8 cellular contexts compared by ENCODE assay signal in the genomic region with DNA sequence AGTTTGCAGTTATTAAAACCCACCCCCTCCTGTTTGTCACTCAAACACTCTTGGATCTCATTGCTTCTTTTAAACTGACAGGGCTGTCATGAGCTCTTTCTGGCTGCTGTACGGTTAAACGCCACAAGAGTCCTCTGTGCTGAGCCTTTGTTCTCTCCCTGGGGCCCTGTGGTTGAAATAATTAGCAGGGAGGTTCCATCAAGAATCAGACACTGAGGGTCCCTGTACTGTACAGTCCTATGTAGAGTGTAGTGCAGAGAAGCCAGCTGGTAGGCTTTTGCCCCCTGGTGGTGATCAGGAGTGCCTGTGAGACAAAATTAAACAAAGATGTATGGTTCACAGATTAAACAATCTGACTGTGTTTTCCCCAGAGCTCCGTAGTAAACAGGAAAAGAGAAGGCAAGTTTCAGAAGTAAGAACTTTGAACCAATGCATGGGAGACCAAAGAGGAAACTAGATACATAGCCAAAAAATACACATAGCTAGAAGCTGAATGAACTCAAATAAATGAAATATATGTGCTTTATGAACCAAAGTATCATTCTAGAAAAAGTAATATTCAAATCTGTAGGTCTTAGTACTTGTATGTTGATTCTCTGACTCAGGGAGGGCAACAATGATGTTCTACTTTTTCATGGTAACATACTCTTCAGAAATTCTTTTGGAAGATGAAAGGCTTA. TPM values are rescaled to one million over a fixed set of nuclear protein-coding genes. Genes with fewer than 3 reads are reported as not detected.
DNase-seq lines count a peak whose midpoint lies in the region; ATAC-seq and TF ChIP-seq lines count a peak whose summit lies in the region.

No MANE protein-coding gene starts in this region.

- peaks cover 18 to 36% (median 26%) of the 10 kb centered on the region in 3 donors for H3K4me1 Mint-ChIP-seq in naive B cell
- H3K4me1 Mint-ChIP-seq in stimulated activated effector memory CD8-positive, alpha-beta T cell treated with anti-CD3 and anti-CD28 coated beads, Interleukin-12 subunit alpha, Interleukin-12 subunit beta, amount 100 ng/mL, for 72 hours: peaks cover 25% of the 10 kb centered on the region

- DNase-seq in DMS 273 (lab: John Stamatoyannopoulos, UW; ENCODE audit: unreplicated experiment) (peak; percentile 92), HuH-7 (ENCODE audit: low spot score) (peak; percentile 72), NOMO-1 treated with dmso at 0.1 percent for 144 hours (lab: John Stamatoyannopoulos, UW; ENCODE audit: unreplicated experiment) (peak; percentile 85), epithelial cell of esophagus (ENCODE audit: low read depth) (peak; percentile 69), naive B cell (peak; percentile 90)
- DNase-seq in activated CD8-positive, alpha-beta memory T cell treated with anti-CD3 and anti-CD28 coated beads, Interleukin-2, amount 50 U/mL, for 1 hour (ENCODE audit: extremely low read depth): peak; percentile 58
- peak; percentile 39 to 77 for DNase-seq in stimulated activated effector memory CD8-positive, alpha-beta T cell treated with anti-CD3 and anti-CD28 coated beads, Interleukin-12 subunit alpha, Interleukin-12 subunit beta, amount 100 ng/mL, for 72 hours (ENCODE audit: low spot score in 2 of 2)

- ATAC-seq in GM21447 (IDR thresholded peaks at IDR 0.05; ENCODE audit: unreplicated experiment) (peak; percentile 67), naive B cell (ENCODE audit: low read depth in 2 of 2) (peak; percentile 70 to 76)
- peak; percentile 78 for ATAC-seq in stimulated activated effector memory CD8-positive, alpha-beta T cell treated with anti-CD3 and anti-CD28 coated beads, Interleukin-12 subunit alpha, Interleukin-12 subunit beta, amount 100 ng/mL, for 72 hours

- peaks cover 0 to 4% (median 0%) of the 10 kb centered on the region in 7 donors for H3K9me3 Mint-ChIP-seq in naive B cell
- peaks cover 2% of the 10 kb centered on the region for H3K9me3 Mint-ChIP-seq in stimulated activated effector memory CD8-positive, alpha-beta T cell treated with anti-CD3 and anti-CD28 coated beads, Interleukin-12 subunit alpha, Interleukin-12 subunit beta, amount 100 ng/mL, for 72 hours

- no peak overlapping the region for H3K4me3 Mint-ChIP-seq in naive B cell
- H3K4me3 Mint-ChIP-seq in stimulated activated effector memory CD8-positive, alpha-beta T cell treated with anti-CD3 and anti-CD28 coated beads, Interleukin-12 subunit alpha, Interleukin-12 subunit beta, amount 100 ng/mL, for 72 hours: no peak overlapping the region

- H3K4me3 ChIP-seq in epithelial cell of esophagus (ENCODE audit: low read length): no peak overlapping the region

- peak; percentile 94 for TF ChIP-seq CTCF in epithelial cell of esophagus (IDR thresholded peaks at IDR 0.05; ENCODE audit: insufficient read depth, low read depth, low read length, missing control alignments)

- no peak overlapping the region for H3K27ac Mint-ChIP-seq in naive B cell
- H3K27ac Mint-ChIP-seq in stimulated activated effector memory CD8-positive, alpha-beta T cell treated with anti-CD3 and anti-CD28 coated beads, Interleukin-12 subunit alpha, Interleukin-12 subunit beta, amount 100 ng/mL, for 72 hours: no peak overlapping the region

- no peaks in the 10 kb centered on the region for H3K27me3 Mint-ChIP-seq in naive B cell

- peaks cover 0 to 12% of the 10 kb centered on the region in 2 donors for H3K36me3 Mint-ChIP-seq in naive B cell
- peaks cover 12% of the 10 kb centered on the region for H3K36me3 Mint-ChIP-seq in stimulated activated effector memory CD8-positive, alpha-beta T cell treated with anti-CD3 and anti-CD28 coated beads, Interleukin-12 subunit alpha, Interleukin-12 subunit beta, amount 100 ng/mL, for 72 hours

RNA-seq across cellular contexts. Expression of gene SSH2, which starts 1.4 kb away (rescaled TPM):
- polyA plus RNA-seq in naive B cell (ENCODE audit: low read depth in 6 of 6): 10 to 100 TPM; 46.3 to 96.7 (median 65.5) TPM

RNA-seq across cellular contexts. Expression of gene EFCAB5, which starts 10.0 kb away (rescaled TPM):
- 1 to 10 TPM in 4 of 6 donors, under 1 TPM in 1, not detected in 1; 0.88 to 2.6 (median 1.6) TPM for polyA plus RNA-seq in naive B cell (ENCODE audit: low read depth in 6 of 6)
